ENCODE assay signal across 8 cellular contexts in the genomic region with DNA sequence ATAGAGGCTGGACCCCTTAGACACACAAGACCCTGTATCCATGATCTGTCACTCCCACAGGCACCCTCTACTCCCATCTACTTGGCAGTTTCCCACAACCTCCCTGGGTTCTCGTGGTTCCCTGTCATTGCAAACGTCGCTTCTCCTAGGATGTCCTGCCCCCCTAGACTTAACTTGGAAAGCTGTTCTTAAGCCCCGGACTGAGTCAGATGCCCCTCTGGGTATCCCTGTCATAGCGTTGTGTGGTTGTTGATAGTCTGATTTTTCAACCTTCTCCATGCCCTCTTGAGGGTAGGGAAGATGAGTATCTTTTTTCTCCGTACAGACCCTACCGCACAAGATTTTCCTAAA. TPM values are rescaled to one million over a fixed set of nuclear protein-coding genes. Genes with fewer than 3 reads are reported as not detected.
DNase-seq lines count a peak whose midpoint lies in the region; ATAC-seq, FAIRE-seq and TF ChIP-seq lines count a peak whose summit lies in the region.

No MANE protein-coding gene starts in this region.

- ATAC-seq in HG03558 (IDR thresholded peaks at IDR 0.05; ENCODE audit: extremely low read depth, unreplicated experiment) (peak; percentile 6), HG03159 (IDR thresholded peaks at IDR 0.05; ENCODE audit: unreplicated experiment) (no peak)
- ATAC-seq in activated naive CD8-positive, alpha-beta T cell treated with anti-CD3 and anti-CD28 coated beads, Interleukin-2, amount 10 ng/mL, durations not matched to agents 7 days and 5 days (ENCODE audit: low read depth) = no peak

- no peaks in the 10 kb centered on the region for H3K9me3 Mint-ChIP-seq in T-helper 1 cell treated with Interleukin-12 subunit alpha and Interleukin-12 subunit beta and Interleukin-4 antibody, amounts not matched to agents 30 μg/mL and 1 μg/mL, for 36 hours
- no peaks in the 10 kb centered on the region for H3K9me3 Mint-ChIP-seq in activated naive CD8-positive, alpha-beta T cell treated with anti-CD3 and anti-CD28 coated beads, Interleukin-2, amount 10 ng/mL, durations not matched to agents 7 days and 5 days

- intact Hi-C loops in thyroid gland (cut with DNase I) = loop anchor here (5.0 kb wide), 2 partner anchors 85 to 110 kb away; no protein-coding TSS in a partner anchor

- dilution Hi-C loops in keratinocyte (cut with MboI; ENCODE audit: extremely low pct_ligation_motif_present, low sequenced_read_pairs) = no loop called here

- H3K4me3 ChIP-seq in keratinocyte (ENCODE audit: control insufficient read depth in 2 of 3, extremely low read depth in 1 of 3, insufficient read depth in 2 of 3, low read depth in 1 of 3, low read length in 3 of 3) (peak overlapping the region; percentile 64 to 76 (median 73)), thyroid gland (replicated peaks in 1 of 3) (peak overlapping the region in 1 of 3 donors; percentile 51)

- peak overlapping the region; percentile 87 for H3K4me3 Mint-ChIP-seq in T-helper 1 cell treated with Interleukin-12 subunit alpha and Interleukin-12 subunit beta and Interleukin-4 antibody, amounts not matched to agents 30 μg/mL and 1 μg/mL, for 36 hours
- peak overlapping the region; percentile 91 for H3K4me3 Mint-ChIP-seq in activated naive CD8-positive, alpha-beta T cell treated with anti-CD3 and anti-CD28 coated beads, Interleukin-2, amount 10 ng/mL, durations not matched to agents 7 days and 5 days

- H4K20me1 ChIP-seq in keratinocyte (ENCODE audit: control insufficient read depth, extremely low read depth, insufficient read depth, low read length) = peaks cover 3% of the 10 kb centered on the region

- WGBS in thyroid gland, 2 donors = 16 to 17% methylated on average over 7 of the region's 7 CpGs

- H3K9me3 ChIP-seq in keratinocyte (ENCODE audit: control insufficient read depth, low read depth, low read length) (no peaks in the 10 kb centered on the region), thyroid gland (no peaks in the 10 kb centered on the region)

- H3K79me2 ChIP-seq in keratinocyte (ENCODE audit: control insufficient read depth, insufficient read depth, low read length) = peaks cover 39% of the 10 kb centered on the region

- H3K27me3 ChIP-seq in keratinocyte (ENCODE audit: control insufficient read depth, extremely low read depth, insufficient read depth, low read length) (no peaks in the 10 kb centered on the region), thyroid gland (no peaks in the 10 kb centered on the region)

- TF ChIP-seq CTCF in keratinocyte (optimal IDR thresholded peaks at IDR 0.05 in 1 of 3, IDR thresholded peaks at IDR 0.05 in 1 of 3, conservative IDR thresholded peaks at IDR 0.05 in 1 of 3; ENCODE audit: extremely low read depth in 1 of 3, insufficient read depth in 2 of 3, low read length in 3 of 3) (no peak), thyroid gland (IDR thresholded peaks at IDR 0.05) (no peak)

- H3K9ac ChIP-seq in keratinocyte (ENCODE audit: control insufficient read depth, extremely low read depth, insufficient read depth, low read length) = peak overlapping the region; percentile 95

- H2AFZ ChIP-seq in keratinocyte (ENCODE audit: control insufficient read depth, low read length) = no peak overlapping the region

- no peaks in the 10 kb centered on the region for H3K9me1 ChIP-seq in keratinocyte (ENCODE audit: control insufficient read depth, extremely low read depth, insufficient read depth, low read length)

- peak overlapping the region; percentile 85 for H3K4me2 ChIP-seq in keratinocyte (ENCODE audit: control insufficient read depth, extremely low read depth, insufficient read depth, low read depth, low read length)

- H3K4me1 ChIP-seq in keratinocyte (ENCODE audit: control insufficient read depth, extremely low read depth, insufficient read depth, low read length) (peaks cover 18% of the 10 kb centered on the region), thyroid gland (peaks cover 7 to 12% of the 10 kb centered on the region in 2 donors)

- peaks cover 4 to 11% of the 10 kb centered on the region in 2 experiments for H3K36me3 ChIP-seq in keratinocyte (ENCODE audit: control insufficient read depth in 2 of 2, extremely low read depth in 1 of 2, insufficient read depth in 2 of 2, low read length in 2 of 2)
- H3K36me3 ChIP-seq in thyroid gland = peaks cover 6 to 22% of the 10 kb centered on the region in 2 donors

- peaks cover 18% of the 10 kb centered on the region for H3K36me3 Mint-ChIP-seq in T-helper 1 cell treated with Interleukin-12 subunit alpha and Interleukin-12 subunit beta and Interleukin-4 antibody, amounts not matched to agents 30 μg/mL and 1 μg/mL, for 36 hours (ENCODE audit: low read depth)
- H3K36me3 Mint-ChIP-seq in activated naive CD8-positive, alpha-beta T cell treated with anti-CD3 and anti-CD28 coated beads, Interleukin-2, amount 10 ng/mL, durations not matched to agents 7 days and 5 days = peaks cover 20% of the 10 kb centered on the region

- peak overlapping the region; percentile 85 for H3K27ac Mint-ChIP-seq in T-helper 1 cell treated with Interleukin-12 subunit alpha and Interleukin-12 subunit beta and Interleukin-4 antibody, amounts not matched to agents 30 μg/mL and 1 μg/mL, for 36 hours
- peak overlapping the region; percentile 6 for H3K27ac Mint-ChIP-seq in activated naive CD8-positive, alpha-beta T cell treated with anti-CD3 and anti-CD28 coated beads, Interleukin-2, amount 10 ng/mL, durations not matched to agents 7 days and 5 days

- TF ChIP-seq POLR2A in thyroid gland (IDR thresholded peaks at IDR 0.05) = no peak

- H3K27ac ChIP-seq in keratinocyte (ENCODE audit: control insufficient read depth, insufficient read depth, low read length) = peak overlapping the region; percentile 88
- peak overlapping the region in 2 of 3 donors; percentile 29 to 77 for H3K27ac ChIP-seq in thyroid gland

- POLR2A ChIA-PET in activated naive CD8-positive, alpha-beta T cell treated with anti-CD3 and anti-CD28 coated beads, Interleukin-2, amount 10 ng/mL, durations not matched to agents 7 days and 5 days (lab: Charles Lee) = interaction anchor here (0.7 to 4.5 kb wide), 3 partner anchors 11 to 70 kb away, joined by 4 to 40 read pairs (median 21); a partner anchor contains a TSS

- FAIRE-seq in keratinocyte (lab: Jason Lieb, UNC) = peak; percentile 17

- H3K27me3 Mint-ChIP-seq in T-helper 1 cell treated with Interleukin-12 subunit alpha and Interleukin-12 subunit beta and Interleukin-4 antibody, amounts not matched to agents 30 μg/mL and 1 μg/mL, for 36 hours (ENCODE audit: low read depth) = no peaks in the 10 kb centered on the region
- H3K27me3 Mint-ChIP-seq in activated naive CD8-positive, alpha-beta T cell treated with anti-CD3 and anti-CD28 coated beads, Interleukin-2, amount 10 ng/mL, durations not matched to agents 7 days and 5 days = no peaks in the 10 kb centered on the region

- peaks cover 22% of the 10 kb centered on the region for H3K4me1 Mint-ChIP-seq in T-helper 1 cell treated with Interleukin-12 subunit alpha and Interleukin-12 subunit beta and Interleukin-4 antibody, amounts not matched to agents 30 μg/mL and 1 μg/mL, for 36 hours (ENCODE audit: low read depth)
- H3K4me1 Mint-ChIP-seq in activated naive CD8-positive, alpha-beta T cell treated with anti-CD3 and anti-CD28 coated beads, Interleukin-2, amount 10 ng/mL, durations not matched to agents 7 days and 5 days = peaks cover 34% of the 10 kb centered on the region

- no peak for DNase-seq in T-helper 1 cell
- DNase-seq in activated naive CD8-positive, alpha-beta T cell treated with anti-CD3 and anti-CD28 coated beads, Interleukin-2, amount 10 ng/mL, durations not matched to agents 7 days and 5 days = no peak
- DNase-seq in keratinocyte (ENCODE audit: low read depth, low spot score) = no peak
- DNase-seq in thyroid gland = no peak
- DNase-seq in NCI-H524 (lab: John Stamatoyannopoulos, UW) = no peak

RNA-seq across cellular contexts. Expression of a gene that starts 11.8 kb away (rescaled TPM):
- 10 to 100 TPM; 46.2 to 51.7 TPM for total RNA-seq in activated naive CD8-positive, alpha-beta T cell treated with anti-CD3 and anti-CD28 coated beads, Interleukin-2, amount 10 ng/mL, durations not matched to agents 7 days and 5 days
- 23.8 to 45.8 TPM (median 38.6 TPM) in 3 replicates for polyA plus RNA-seq in keratinocyte
- 30.4 TPM for polyA plus RNA-seq in keratinocyte (2011; ENCODE audit: low read depth)
- polyA plus RNA-seq in keratinocyte (2011; cell fraction: cytosol; rRNA removed) = 23.9 and 27.2 TPM in 2 replicates
- polyA plus RNA-seq in keratinocyte (2011; cell fraction: nucleus; rRNA removed) = 28.8 and 29.7 TPM in 2 replicates
- 45.0 and 52.8 TPM in 2 replicates for polyA plus RNA-seq in keratinocyte (2012; ENCODE audit: low replicate concordance)
- 25.6 to 61.5 TPM (median 53.6 TPM) in 3 replicates for polyA minus RNA-seq in keratinocyte
- 31.5 TPM for polyA minus RNA-seq in keratinocyte (2011; cell fraction: cytosol; rRNA and poly(A)+ RNA removed)
- 16.9 and 20.2 TPM in 2 replicates for polyA minus RNA-seq in keratinocyte (2011; cell fraction: nucleus; rRNA and poly(A)+ RNA removed)
- total RNA-seq in thyroid gland = 10 to 100 TPM in 3 of 4 donors, 1 to 10 TPM in 1; 9.4 to 22.8 (median 14.0) TPM

RNA-seq across cellular contexts. Expression of a gene that starts 35.3 kb away (rescaled TPM):
- total RNA-seq in activated naive CD8-positive, alpha-beta T cell treated with anti-CD3 and anti-CD28 coated beads, Interleukin-2, amount 10 ng/mL, durations not matched to agents 7 days and 5 days = 10 to 100 TPM; 54.2 to 58.9 TPM
- polyA plus RNA-seq in keratinocyte = 28.9 to 43.5 TPM (median 40.4 TPM) in 3 replicates
- 20.9 TPM for polyA plus RNA-seq in keratinocyte (2011; ENCODE audit: low read depth)
- polyA plus RNA-seq in keratinocyte (2011; cell fraction: cytosol; rRNA removed) = 23.1 and 27.7 TPM in 2 replicates
- polyA plus RNA-seq in keratinocyte (2011; cell fraction: nucleus; rRNA removed) = 33.8 and 34.5 TPM in 2 replicates
- 25.7 and 31.9 TPM in 2 replicates for polyA plus RNA-seq in keratinocyte (2012; ENCODE audit: low replicate concordance)
- polyA minus RNA-seq in keratinocyte = 10.1 to 19.9 TPM (median 11.8 TPM) in 3 replicates
- 5.6 TPM for polyA minus RNA-seq in keratinocyte (2011; cell fraction: cytosol; rRNA and poly(A)+ RNA removed)
- polyA minus RNA-seq in keratinocyte (2011; cell fraction: nucleus; rRNA and poly(A)+ RNA removed) = 8.3 and 10.3 TPM in 2 replicates
- total RNA-seq in thyroid gland = 10 to 100 TPM; 14.8 to 26.6 (median 20.6) TPM
